ENCODE assay signal across 17 cellular contexts in the genomic region with DNA sequence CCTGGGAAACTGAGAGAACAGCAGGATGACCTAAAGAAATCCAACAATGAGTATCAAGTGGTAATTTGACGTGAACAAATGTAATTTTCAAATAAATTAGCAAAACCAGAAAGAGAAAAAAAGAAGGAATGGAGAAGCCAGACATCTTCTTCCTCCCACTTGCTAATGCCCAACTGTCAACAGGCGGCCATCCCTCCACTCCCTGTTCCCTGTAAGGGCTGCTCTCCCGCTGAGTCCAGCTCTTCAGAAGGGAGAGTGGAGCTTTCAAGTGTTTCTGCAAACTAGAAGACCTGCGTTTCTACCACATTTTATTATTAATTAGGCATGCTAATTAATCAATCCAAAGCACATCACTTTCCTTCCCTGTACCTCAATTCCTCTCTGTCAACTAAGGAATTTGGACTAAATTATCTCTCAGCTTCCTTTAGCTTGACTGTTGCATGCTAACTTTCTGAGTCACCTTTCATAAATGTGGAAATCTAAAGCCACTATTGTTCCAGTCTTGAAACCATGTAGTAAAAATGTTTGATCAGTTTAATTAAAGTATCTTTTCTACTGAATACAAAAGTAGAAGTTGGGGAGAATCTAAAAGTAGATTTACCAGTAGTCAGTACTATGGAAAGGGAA. TPM values are rescaled to one million over a fixed set of nuclear protein-coding genes. Genes with fewer than 3 reads are reported as not detected.
A peak's percentile ranks its signal among the peaks of the same experiment; 100 is the strongest.
DNase-seq lines count a peak whose midpoint lies in the region; ATAC-seq, FAIRE-seq and TF ChIP-seq lines count a peak whose summit lies in the region.
"Had no signal": no experiment of that assay in that cellular context is flagged by ENCODE, and none has a peak within 500 bp of the region (broad histone marks: within the 10 kb centered on the region; RNA-seq: fewer than 3 reads in every experiment).

No MANE protein-coding gene starts in this region.

- no peaks in the 10 kb centered on the region for H3K9me3 ChIP-seq in breast epithelium
- H3K9me3 ChIP-seq in RWPE2 (ENCODE audit: severe bottlenecking): no peaks in the 10 kb centered on the region
- H3K9me3 ChIP-seq in tibial nerve: no peaks in the 10 kb centered on the region
- H3K9me3 ChIP-seq: ovary had no signal

- intact Hi-C loops in MCF 10A (cut with micrococcal nuclease) (no loop called here), breast epithelium (cut with DNase I; ENCODE audit: low total_unique reads) (no loop called here)

- peak overlapping the region; percentile 39 for H3K27ac Mint-ChIP-seq in MCF 10A (ENCODE audit: low read depth, unreplicated experiment)
- no peak overlapping the region for H3K27ac Mint-ChIP-seq in T-helper 2 cell treated with Interferon-gamma antibody and Interleukin-4, amounts not matched to agents 5 μg/mL and 100 μg/mL, for 36 hours

- TF ChIP-seq CTCF in MCF 10A (IDR thresholded peaks at IDR 0.05; ENCODE audit: unreplicated experiment): no peak
- no peak for TF ChIP-seq CTCF in breast epithelium (IDR thresholded peaks at IDR 0.05)
- no peak for TF ChIP-seq CTCF in RWPE2 (IDR thresholded peaks at IDR 0.05; ENCODE audit: poor library complexity, severe bottlenecking)
- no peak for TF ChIP-seq CTCF in fibroblast of pulmonary artery (IDR thresholded peaks at IDR 0.05; ENCODE audit: low read length, missing control alignments)
- TF ChIP-seq CTCF in tibial nerve (IDR thresholded peaks at IDR 0.05): no peak

- H3K27ac ChIP-seq in breast epithelium (no peak overlapping the region), RWPE2 (ENCODE audit: poor library complexity, severe bottlenecking) (peak overlapping the region; percentile 33), tibial nerve (no peak overlapping the region)
- H3K27ac ChIP-seq: ovary had no signal

- CTCF ChIA-PET in MCF 10A (lab: Yijun Ruan, JAX): interaction anchor here (0.8 to 2.2 kb wide), 3 partner anchors 13 to 123 kb away, joined by 3 to 12 read pairs (median 3); no protein-coding TSS in a partner anchor

- no peak for DNase-seq in MCF 10A (ENCODE audit: unreplicated experiment)
- no peak for DNase-seq in breast epithelium (ENCODE audit: low spot score in 2 of 2)
- DNase-seq in RWPE2 (ENCODE audit: low spot score): no peak
- peak; percentile 68 for DNase-seq in fibroblast of pulmonary artery (ENCODE audit: low read depth)
- DNase-seq in stimulated activated CD4-positive, alpha-beta T cell treated with anti-CD3 and anti-CD28 coated beads, Interleukin-1b, Interleukin-23, amount 100 ng/mL, for 48 hours: no peak
- DNase-seq in T-helper 2 cell treated with Interferon-gamma antibody and Interleukin-4, amounts not matched to agents 5 μg/mL and 100 μg/mL, for 36 hours (ENCODE audit: low spot score): no peak
- DNase-seq in tibial nerve (ENCODE audit: low spot score in 2 of 2): no peak
- DNase-seq in GM12892 (ENCODE audit: insufficient read length): no peak
- DNase-seq: central memory CD4-positive, alpha-beta T cell; erythroblast; KG1; midbrain; NCI-H2029; ovary; stimulated activated CD4-positive, alpha-beta T cell treated with anti-CD3 and anti-CD28 coated beads, Interleukin-12 subunit alpha, Interleukin-12 subunit beta, amount 100 ng/mL, for 4 hours had no signal

- H3K27me3 Mint-ChIP-seq in MCF 10A (ENCODE audit: insufficient read depth, unreplicated experiment): no peaks in the 10 kb centered on the region
- H3K27me3 Mint-ChIP-seq in T-helper 2 cell treated with Interferon-gamma antibody and Interleukin-4, amounts not matched to agents 5 μg/mL and 100 μg/mL, for 36 hours (ENCODE audit: low read depth): peaks cover 29% of the 10 kb centered on the region

- BruUV-seq in MCF 10A (replicated peaks; lab: Mats Ljungman, UMichigan): no TSS peak

- 73 to 77% methylated on average over 4 of the region's 4 CpGs for WGBS in tibial nerve, 2 donors

- H3K4me3 ChIP-seq in breast epithelium (no peak overlapping the region), RWPE2 (ENCODE audit: severe bottlenecking) (no peak overlapping the region), fibroblast of pulmonary artery (replicated peaks; ENCODE audit: low read depth, low read length) (no peak overlapping the region), tibial nerve (no peak overlapping the region)
- H3K4me3 ChIP-seq: ovary had no signal

- POLR2A ChIA-PET in MCF 10A (lab: Yijun Ruan, JAX): no interaction called here

- no peaks in the 10 kb centered on the region for H3K36me3 Mint-ChIP-seq in MCF 10A (ENCODE audit: insufficient read depth, unreplicated experiment)
- no peaks in the 10 kb centered on the region for H3K36me3 Mint-ChIP-seq in T-helper 2 cell treated with Interferon-gamma antibody and Interleukin-4, amounts not matched to agents 5 μg/mL and 100 μg/mL, for 36 hours (ENCODE audit: low read depth)

- TF ChIP-seq EP300 in tibial nerve (IDR thresholded peaks at IDR 0.05): no peak

- peaks cover 9% of the 10 kb centered on the region for H3K4me1 Mint-ChIP-seq in MCF 10A (ENCODE audit: insufficient read depth, unreplicated experiment)
- no peaks in the 10 kb centered on the region for H3K4me1 Mint-ChIP-seq in T-helper 2 cell treated with Interferon-gamma antibody and Interleukin-4, amounts not matched to agents 5 μg/mL and 100 μg/mL, for 36 hours (ENCODE audit: low read depth)

- no peak for TF ChIP-seq POLR2A in breast epithelium (IDR thresholded peaks at IDR 0.05)
- TF ChIP-seq POLR2A in tibial nerve (IDR thresholded peaks at IDR 0.05): no peak
- no peak for TF ChIP-seq POLR2A in GM12892 (IDR thresholded peaks at IDR 0.05; ENCODE audit: low read depth, low read length)

- no peak overlapping the region for H3K4me3 Mint-ChIP-seq in MCF 10A (ENCODE audit: unreplicated experiment)
- H3K4me3 Mint-ChIP-seq in T-helper 2 cell treated with Interferon-gamma antibody and Interleukin-4, amounts not matched to agents 5 μg/mL and 100 μg/mL, for 36 hours: no peak overlapping the region

- no peaks in the 10 kb centered on the region for H3K36me3 ChIP-seq in breast epithelium
- H3K36me3 ChIP-seq in RWPE2 (ENCODE audit: low read depth): no peaks in the 10 kb centered on the region
- H3K36me3 ChIP-seq in tibial nerve: no peaks in the 10 kb centered on the region
- H3K36me3 ChIP-seq: ovary had no signal

- H3K9me3 Mint-ChIP-seq in MCF 10A (ENCODE audit: unreplicated experiment): no peaks in the 10 kb centered on the region
- H3K9me3 Mint-ChIP-seq in T-helper 2 cell treated with Interferon-gamma antibody and Interleukin-4, amounts not matched to agents 5 μg/mL and 100 μg/mL, for 36 hours: no peaks in the 10 kb centered on the region

- ATAC-seq in RWPE2 (ENCODE audit: low read depth): peak; percentile 86

- FAIRE-seq in GM12892 (lab: Jason Lieb, UNC): no peak
- FAIRE-seq: A204.1 had no signal

- H3K27me3 ChIP-seq in breast epithelium (no peaks in the 10 kb centered on the region), RWPE2 (ENCODE audit: insufficient read depth, poor library complexity, severe bottlenecking) (no peaks in the 10 kb centered on the region), tibial nerve (peaks cover 0 to 2% of the 10 kb centered on the region in 2 donors)
- H3K27me3 ChIP-seq: ovary had no signal

- H3K4me1 ChIP-seq in breast epithelium (no peaks in the 10 kb centered on the region), RWPE2 (ENCODE audit: insufficient read depth, poor library complexity, severe bottlenecking) (peaks cover 7% of the 10 kb centered on the region), tibial nerve (no peaks in the 10 kb centered on the region)

RNA-seq across cellular contexts. Expression of a gene that starts 48.4 kb away (rescaled TPM):
- total RNA-seq in MCF 10A (2022) (41.2 and 49.2 TPM in 2 replicates), breast epithelium (10 to 100 TPM; 61.6 to 71.4 (median 65.4) TPM), tibial nerve (10 to 100 TPM; 37.1 to 45.9 (median 41.8) TPM)
- 38.0 TPM for polyA plus RNA-seq in GM12892 (2012; ENCODE audit: missing spikeins)

RNA-seq across cellular contexts. Expression of a gene that starts 59.8 kb away (rescaled TPM):
- total RNA-seq in MCF 10A (2022) (not detected in 2 replicates), breast epithelium (not detected), tibial nerve (not detected)
- polyA plus RNA-seq in GM12892 (2012; ENCODE audit: missing spikeins): not detected
- total RNA-seq: ovary, temporal lobe had no signal
- polyA plus RNA-seq: ovary had no signal
